Comparison of ENCODE assay signal across 19 cellular contexts in genomic region chr20:61795669-61796630, GRCh38.
DNase-seq lines count a peak whose midpoint lies in the region; ATAC-seq, FAIRE-seq and TF ChIP-seq lines count a peak whose summit lies in the region.
"Had no signal": no experiment of that assay in that cellular context is flagged by ENCODE, and none has a peak within 500 bp of the region (broad histone marks: within the 10 kb centered on the region; RNA-seq: fewer than 3 reads in every experiment).

No MANE protein-coding gene starts in this region.

- POLR2A ChIA-PET in T-cell (lab: Charles Lee): no interaction called here

- H3K9ac ChIP-seq in endodermal cell (ENCODE audit: extremely low read depth, low read length, poor library complexity, severe bottlenecking): no peak overlapping the region
- no peak overlapping the region for H3K9ac ChIP-seq in neuronal stem cell (ENCODE audit: low read depth, low read length, poor library complexity)

- no peak overlapping the region for H2BK120ac ChIP-seq in neuronal stem cell (ENCODE audit: low read depth, low read length)

- no peak overlapping the region for H2BK15ac ChIP-seq in neuronal stem cell (ENCODE audit: low read length)

- H3K4me3 ChIP-seq in left ventricle myocardium inferior (no peak overlapping the region), endodermal cell (ENCODE audit: low read length) (no peak overlapping the region), neuronal stem cell (ENCODE audit: low read length in 2 of 2) (no peak overlapping the region), SJCRH30 (no peak overlapping the region)
- H3K4me3 ChIP-seq: HAP-1 had no signal

- H3K4me1 Mint-ChIP-seq in endodermal cell (no peaks in the 10 kb centered on the region), T-cell (no peaks in the 10 kb centered on the region)

- intact Hi-C loops in Right ventricle myocardium superior (cut with DNase I): no loop called here
- intact Hi-C loops in left ventricle myocardium inferior (cut with micrococcal nuclease): no loop called here

- H2BK5ac ChIP-seq in neuronal stem cell (ENCODE audit: low read length): no peak overlapping the region

- H2AK5ac ChIP-seq in neuronal stem cell (ENCODE audit: low read depth, low read length): peak overlapping the region; percentile 6

- H3K4me3 Mint-ChIP-seq in endodermal cell: no peak overlapping the region
- H3K4me3 Mint-ChIP-seq in T-cell: no peak overlapping the region
- H3K4me3 Mint-ChIP-seq: CD4-positive, alpha-beta T cell; HFFc6 had no signal

- H3K27ac ChIP-seq in left ventricle myocardium inferior (replicated peaks) (no peak overlapping the region), endodermal cell (ENCODE audit: low read depth, low read length) (no peak overlapping the region), neuronal stem cell (replicated peaks; ENCODE audit: low read length) (no peak overlapping the region), SJCRH30 (no peak overlapping the region)
- H3K27ac ChIP-seq: 22Rv1 had no signal

- ATAC-seq in Right ventricle myocardium superior (ENCODE audit: poor library complexity): no peak
- no peak for ATAC-seq in T-cell (replicated peaks in 1 of 4)

- peaks cover 3% of the 10 kb centered on the region for H3K27me3 Mint-ChIP-seq in endodermal cell (ENCODE audit: insufficient read depth)
- H3K27me3 Mint-ChIP-seq in T-cell: peaks cover 0 to 2% of the 10 kb centered on the region in 2 donors

- no peak overlapping the region for H3K23ac ChIP-seq in neuronal stem cell (ENCODE audit: low read depth, low read length, poor library complexity)

- TF ChIP-seq CTCF in left ventricle myocardium inferior (IDR thresholded peaks at IDR 0.05; ENCODE audit: borderline replicate concordance): no peak
- TF ChIP-seq CTCF in endodermal cell (conservative IDR thresholded peaks at IDR 0.05): no peak

- no peak overlapping the region for H3K18ac ChIP-seq in neuronal stem cell (ENCODE audit: low read length)

- peak; percentile 38 for FAIRE-seq in HTR-8/SVneo (lab: Jason Lieb, UNC)
- FAIRE-seq: GM18507 had no signal

- H3K9me3 Mint-ChIP-seq in endodermal cell (no peaks in the 10 kb centered on the region), T-cell (peaks cover 0 to under 1% (median 0%) of the 10 kb centered on the region in 3 donors)

- no peak overlapping the region for H3K14ac ChIP-seq in neuronal stem cell (ENCODE audit: low read length)

- H4K91ac ChIP-seq in neuronal stem cell (ENCODE audit: low read depth, low read length, poor library complexity): no peak overlapping the region

- no peaks in the 10 kb centered on the region for H3K36me3 ChIP-seq in left ventricle myocardium inferior
- no peaks in the 10 kb centered on the region for H3K36me3 ChIP-seq in endodermal cell (ENCODE audit: control insufficient read depth, insufficient read depth, low read length)
- no peaks in the 10 kb centered on the region for H3K36me3 ChIP-seq in neuronal stem cell (replicated peaks in 1 of 2; ENCODE audit: control insufficient read depth in 2 of 2, insufficient read depth in 2 of 2, low read length in 2 of 2)
- H3K36me3 ChIP-seq in SJCRH30: no peaks in the 10 kb centered on the region
- H3K36me3 ChIP-seq: HAP-1 had no signal

- DNase-seq in Right ventricle myocardium superior: peak; percentile 33
- no peak for DNase-seq in left ventricle myocardium inferior
- no peak for DNase-seq in HTR-8/SVneo (ENCODE audit: insufficient read length, low spot score)
- DNase-seq in endodermal cell: no peak
- DNase-seq in neuronal stem cell (ENCODE audit: low spot score): no peak
- DNase-seq in T-cell: no peak
- no peak for DNase-seq in SJCRH30
- DNase-seq in hippocampal formation (lab: John Stamatoyannopoulos, UW): no peak
- DNase-seq: AML-193; C1 segment of cervical spinal cord; Calu3; CD4-positive, alpha-beta T cell; DMS 273 treated with DMSO at 0.1 percent for 48 hours; GOT3; HFFc6; KBM-7 had no signal

- no peak overlapping the region for H2BK12ac ChIP-seq in neuronal stem cell (ENCODE audit: low read length)

- WGBS in endodermal cell (ENCODE audit: insufficient coverage in 1 of 2, insufficient read length in 1 of 2), 2 experiments: 93 to 98% methylated on average over 10 to 15 of the region's 15 CpGs
- WGBS in neuronal stem cell (ENCODE audit: extremely low coverage in 2 of 2, insufficient read length in 2 of 2, insufficient replicate concordance in 1 of 2), 2 donors: no CpG with 5 or more reads among the region's 15 CpGs

- H3K36me3 Mint-ChIP-seq in endodermal cell (ENCODE audit: low read depth): no peaks in the 10 kb centered on the region
- H3K36me3 Mint-ChIP-seq in T-cell: no peaks in the 10 kb centered on the region

- H3K79me1 ChIP-seq in neuronal stem cell (ENCODE audit: low read depth, low read length): no peaks in the 10 kb centered on the region

- CTCF ChIA-PET in T-cell (lab: Charles Lee): no interaction called here

- H3K27me3 ChIP-seq in left ventricle myocardium inferior (ENCODE audit: low read depth): peaks cover 87% of the 10 kb centered on the region
- H3K27me3 ChIP-seq in endodermal cell (ENCODE audit: control insufficient read depth, insufficient read depth, low read length, poor library complexity, severe bottlenecking): no peaks in the 10 kb centered on the region
- no peaks in the 10 kb centered on the region for H3K27me3 ChIP-seq in neuronal stem cell (ENCODE audit: control insufficient read depth in 3 of 3, insufficient read depth in 3 of 3, low read depth in 1 of 3, low read length in 3 of 3)
- H3K27me3 ChIP-seq in SJCRH30: peaks cover 39% of the 10 kb centered on the region

- no peak overlapping the region for H3K4ac ChIP-seq in neuronal stem cell (ENCODE audit: low read length)

- no peak overlapping the region for H3K4me2 ChIP-seq in neuronal stem cell (ENCODE audit: insufficient read depth, low read length, poor library complexity, severe bottlenecking)

- H3K4me1 ChIP-seq in left ventricle myocardium inferior (no peaks in the 10 kb centered on the region), endodermal cell (ENCODE audit: control insufficient read depth, insufficient read depth, low read length) (no peaks in the 10 kb centered on the region), neuronal stem cell (ENCODE audit: control insufficient read depth in 2 of 2, insufficient read depth in 1 of 2, low read depth in 1 of 2, low read length in 2 of 2) (peaks cover 3% of the 10 kb centered on the region in 2 donors), SJCRH30 (no peaks in the 10 kb centered on the region)
- H3K4me1 ChIP-seq: HAP-1 had no signal

- H4K8ac ChIP-seq in neuronal stem cell (ENCODE audit: low read depth, low read length): no peak overlapping the region

- no peak overlapping the region for H2AFZ ChIP-seq in neuronal stem cell (ENCODE audit: low read length)

- H3K9me3 ChIP-seq in left ventricle myocardium inferior (replicated peaks) (no peaks in the 10 kb centered on the region), endodermal cell (ENCODE audit: control insufficient read depth, low read length) (no peaks in the 10 kb centered on the region), neuronal stem cell (replicated peaks in 1 of 2; ENCODE audit: control insufficient read depth in 2 of 2, insufficient read depth in 1 of 2, low read depth in 1 of 2, low read length in 2 of 2) (no peaks in the 10 kb centered on the region), SJCRH30 (replicated peaks) (no peaks in the 10 kb centered on the region)
- H3K9me3 ChIP-seq: HAP-1 had no signal

- H3K27ac Mint-ChIP-seq in endodermal cell (peak overlapping the region; percentile 13), T-cell (no peak overlapping the region)
- H3K27ac Mint-ChIP-seq: CD4-positive, alpha-beta T cell; HFFc6 had no signal
